ENCODE assay signal across 8 cellular contexts in the genomic region with DNA sequence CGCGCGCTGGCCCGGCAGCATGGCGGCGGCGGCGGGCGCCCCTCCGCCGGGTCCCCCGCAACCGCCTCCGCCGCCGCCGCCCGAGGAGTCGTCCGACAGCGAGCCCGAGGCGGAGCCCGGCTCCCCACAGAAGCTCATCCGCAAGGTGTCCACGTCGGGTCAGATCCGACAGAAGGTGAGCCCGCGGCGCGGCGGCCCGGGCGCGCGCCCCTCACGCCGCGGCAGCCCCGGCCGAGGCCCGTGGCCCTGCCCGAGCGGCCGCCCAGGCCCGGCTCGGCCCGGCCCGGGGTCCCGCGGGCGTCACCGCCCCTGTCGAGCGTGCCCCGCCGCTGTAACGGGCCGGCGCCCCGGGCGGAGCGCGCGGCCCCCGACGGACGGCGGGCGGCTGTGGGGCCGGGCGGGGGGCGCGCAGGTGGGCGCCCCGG. TPM values are rescaled to one million over a fixed set of nuclear protein-coding genes. Genes with fewer than 3 reads are reported as not detected.
A peak's percentile ranks its signal among the peaks of the same experiment; 100 is the strongest.
DNase-seq lines count a peak whose midpoint lies in the region; ATAC-seq and TF ChIP-seq lines count a peak whose summit lies in the region.

No MANE protein-coding gene starts in this region.

- peak overlapping the region in 1 of 2 donors; percentile 87 for H3K9ac ChIP-seq in colonic mucosa (ENCODE audit: low read depth in 2 of 2, low read length in 2 of 2)

- H3K9me3 Mint-ChIP-seq in activated naive CD8-positive, alpha-beta T cell treated with anti-CD3 and anti-CD28 coated beads, Interleukin-2, amount 10 ng/mL, durations not matched to agents 7 days and 5 days, result no peaks in the 10 kb centered on the region
- no peaks in the 10 kb centered on the region for H3K9me3 Mint-ChIP-seq in activated naive CD8-positive, alpha-beta T cell treated with anti-CD3 and anti-CD28 coated beads for 36 hours
- no peaks in the 10 kb centered on the region for H3K9me3 Mint-ChIP-seq in activated CD4-positive, alpha-beta memory T cell treated with anti-CD3 and anti-CD28 coated beads for 36 hours
- H3K9me3 Mint-ChIP-seq in CD8-positive, alpha-beta memory T cell, result no peaks in the 10 kb centered on the region

- H3K4me3 ChIP-seq in colonic mucosa, result peak overlapping the region; percentile 57
- peak overlapping the region; percentile 68 for H3K4me3 ChIP-seq in prostate gland
- no peak overlapping the region for H3K4me3 ChIP-seq in CD8-positive, alpha-beta memory T cell (ENCODE audit: low read length)

- H3K4me1 ChIP-seq in colonic mucosa, result peaks cover 20% of the 10 kb centered on the region
- H3K4me1 ChIP-seq in prostate gland (replicated peaks), result no peaks in the 10 kb centered on the region
- H3K4me1 ChIP-seq in CD8-positive, alpha-beta memory T cell (ENCODE audit: insufficient read depth, low read length), result peaks cover 53% of the 10 kb centered on the region

- H3K27ac Mint-ChIP-seq in activated naive CD8-positive, alpha-beta T cell treated with anti-CD3 and anti-CD28 coated beads, Interleukin-2, amount 10 ng/mL, durations not matched to agents 7 days and 5 days, result no peak overlapping the region
- no peak overlapping the region for H3K27ac Mint-ChIP-seq in activated naive CD8-positive, alpha-beta T cell treated with anti-CD3 and anti-CD28 coated beads for 36 hours
- H3K27ac Mint-ChIP-seq in activated CD4-positive, alpha-beta memory T cell treated with anti-CD3 and anti-CD28 coated beads for 36 hours, result no peak overlapping the region
- peak overlapping the region in 1 of 8 donors; percentile 76 for H3K27ac Mint-ChIP-seq in CD8-positive, alpha-beta memory T cell

- no peak for TF ChIP-seq POLR2A in prostate gland (IDR thresholded peaks at IDR 0.05)

- H3K27ac ChIP-seq in colonic mucosa (no peak overlapping the region), prostate gland (peak overlapping the region in 1 of 2 donors; percentile 85)
- no peak overlapping the region for H3K27ac ChIP-seq in CD8-positive, alpha-beta memory T cell (ENCODE audit: low read depth, low read length)

- H3K36me3 ChIP-seq in colonic mucosa (no peaks in the 10 kb centered on the region), prostate gland (no peaks in the 10 kb centered on the region)
- H3K36me3 ChIP-seq in CD8-positive, alpha-beta memory T cell (ENCODE audit: insufficient read depth, low read length), result peaks cover 4% of the 10 kb centered on the region

- no peaks in the 10 kb centered on the region for H3K27me3 Mint-ChIP-seq in activated naive CD8-positive, alpha-beta T cell treated with anti-CD3 and anti-CD28 coated beads, Interleukin-2, amount 10 ng/mL, durations not matched to agents 7 days and 5 days
- no peaks in the 10 kb centered on the region for H3K27me3 Mint-ChIP-seq in activated naive CD8-positive, alpha-beta T cell treated with anti-CD3 and anti-CD28 coated beads for 36 hours
- H3K27me3 Mint-ChIP-seq in activated CD4-positive, alpha-beta memory T cell treated with anti-CD3 and anti-CD28 coated beads for 36 hours, result no peaks in the 10 kb centered on the region
- no peaks in the 10 kb centered on the region for H3K27me3 Mint-ChIP-seq in CD8-positive, alpha-beta memory T cell

- H3K27me3 ChIP-seq in colonic mucosa (no peaks in the 10 kb centered on the region), prostate gland (replicated peaks; ENCODE audit: insufficient read depth) (no peaks in the 10 kb centered on the region)
- H3K27me3 ChIP-seq in CD8-positive, alpha-beta memory T cell (ENCODE audit: insufficient read depth, low read length, poor library complexity, severe bottlenecking), result no peaks in the 10 kb centered on the region

- WGBS in prostate gland, result 0% methylated on average over 12 of the region's 77 CpGs

- H3K4me3 Mint-ChIP-seq in activated naive CD8-positive, alpha-beta T cell treated with anti-CD3 and anti-CD28 coated beads, Interleukin-2, amount 10 ng/mL, durations not matched to agents 7 days and 5 days, result peak overlapping the region; percentile 31
- no peak overlapping the region for H3K4me3 Mint-ChIP-seq in activated naive CD8-positive, alpha-beta T cell treated with anti-CD3 and anti-CD28 coated beads for 36 hours
- no peak overlapping the region for H3K4me3 Mint-ChIP-seq in activated CD4-positive, alpha-beta memory T cell treated with anti-CD3 and anti-CD28 coated beads for 36 hours
- H3K4me3 Mint-ChIP-seq in CD8-positive, alpha-beta memory T cell, result peak overlapping the region in 1 of 7 donors; percentile 34

- no peak for DNase-seq in activated naive CD8-positive, alpha-beta T cell treated with anti-CD3 and anti-CD28 coated beads, Interleukin-2, amount 10 ng/mL, durations not matched to agents 7 days and 5 days
- DNase-seq in activated naive CD8-positive, alpha-beta T cell treated with anti-CD3 and anti-CD28 coated beads for 36 hours, result no peak
- DNase-seq in colonic mucosa (no peak), prostate gland (ENCODE audit: low spot score) (no peak), GOT3 (lab: John Stamatoyannopoulos, UW) (no peak)
- no peak for DNase-seq in activated CD4-positive, alpha-beta memory T cell treated with anti-CD3 and anti-CD28 coated beads for 36 hours
- DNase-seq in CD8-positive, alpha-beta memory T cell, result no peak

- peak; percentile 4 for ATAC-seq in activated naive CD8-positive, alpha-beta T cell treated with anti-CD3 and anti-CD28 coated beads, Interleukin-2, amount 10 ng/mL, durations not matched to agents 7 days and 5 days (ENCODE audit: low read depth)
- peak; percentile 19 for ATAC-seq in HG03354 (IDR thresholded peaks at IDR 0.05; ENCODE audit: poor library complexity, severe bottlenecking, unreplicated experiment)

- CTCF ChIA-PET in activated CD4-positive, alpha-beta memory T cell treated with anti-CD3 and anti-CD28 coated beads for 36 hours (lab: Charles Lee), result interaction anchor here (1.0 to 2.1 kb wide), 3 partner anchors 32 to 89 kb away, joined by 3 to 14 read pairs (median 3); no protein-coding TSS in a partner anchor
- CTCF ChIA-PET in CD8-positive, alpha-beta memory T cell (lab: Charles Lee), result interaction anchor here (1.0 to 2.7 kb wide), 8 partner anchors 12 to 104 kb away, joined by 3 to 18 read pairs (median 8); partner anchors contain the start of gene ATG16L1

- H3K36me3 Mint-ChIP-seq in activated naive CD8-positive, alpha-beta T cell treated with anti-CD3 and anti-CD28 coated beads, Interleukin-2, amount 10 ng/mL, durations not matched to agents 7 days and 5 days, result peaks cover 23% of the 10 kb centered on the region
- peaks cover 37% of the 10 kb centered on the region for H3K36me3 Mint-ChIP-seq in activated naive CD8-positive, alpha-beta T cell treated with anti-CD3 and anti-CD28 coated beads for 36 hours
- peaks cover 5% of the 10 kb centered on the region for H3K36me3 Mint-ChIP-seq in activated CD4-positive, alpha-beta memory T cell treated with anti-CD3 and anti-CD28 coated beads for 36 hours
- H3K36me3 Mint-ChIP-seq in CD8-positive, alpha-beta memory T cell, result peaks cover 0 to 26% (median 14%) of the 10 kb centered on the region in 3 donors

- TF ChIP-seq CTCF in colonic mucosa (IDR thresholded peaks at IDR 0.05) (no peak), prostate gland (IDR thresholded peaks at IDR 0.05) (no peak)

- H3K4me1 Mint-ChIP-seq in activated naive CD8-positive, alpha-beta T cell treated with anti-CD3 and anti-CD28 coated beads, Interleukin-2, amount 10 ng/mL, durations not matched to agents 7 days and 5 days, result peaks cover 61% of the 10 kb centered on the region
- H3K4me1 Mint-ChIP-seq in activated naive CD8-positive, alpha-beta T cell treated with anti-CD3 and anti-CD28 coated beads for 36 hours, result peaks cover 67% of the 10 kb centered on the region
- H3K4me1 Mint-ChIP-seq in activated CD4-positive, alpha-beta memory T cell treated with anti-CD3 and anti-CD28 coated beads for 36 hours (ENCODE audit: low read depth), result peaks cover 61% of the 10 kb centered on the region
- H3K4me1 Mint-ChIP-seq in CD8-positive, alpha-beta memory T cell, result peaks cover 59 to 72% (median 62%) of the 10 kb centered on the region in 3 donors

- intact Hi-C loops in colonic mucosa (cut with DNase I) (no loop called here), prostate gland (cut with DNase I) (loop anchor here (2.0 kb wide), 1 partner anchor 88 kb away; no protein-coding TSS in a partner anchor)
- intact Hi-C loops in activated CD4-positive, alpha-beta memory T cell treated with anti-CD3 and anti-CD28 coated beads for 36 hours (cut with micrococcal nuclease), result loop anchor here (5.0 to 10.0 kb wide), 4 partner anchors 58 to 270 kb away; no protein-coding TSS in a partner anchor

- POLR2A ChIA-PET in activated naive CD8-positive, alpha-beta T cell treated with anti-CD3 and anti-CD28 coated beads, Interleukin-2, amount 10 ng/mL, durations not matched to agents 7 days and 5 days (lab: Charles Lee), result interaction anchor here (1.2 to 2.1 kb wide), 3 partner anchors 14 to 86 kb away, joined by 3 to 16 read pairs (median 15); no protein-coding TSS in a partner anchor
- POLR2A ChIA-PET in activated CD4-positive, alpha-beta memory T cell treated with anti-CD3 and anti-CD28 coated beads for 36 hours (lab: Charles Lee), result interaction anchor here (1.2 to 1.7 kb wide), 3 partner anchors 11 to 86 kb away, joined by 3 to 7 read pairs (median 4); no protein-coding TSS in a partner anchor
- POLR2A ChIA-PET in CD8-positive, alpha-beta memory T cell (lab: Charles Lee), result interaction anchor here (0.5 to 2.0 kb wide), 4 partner anchors 23 to 86 kb away, joined by 3 to 10 read pairs (median 6); no protein-coding TSS in a partner anchor

- H3K9me3 ChIP-seq in colonic mucosa (no peaks in the 10 kb centered on the region), prostate gland (no peaks in the 10 kb centered on the region)
- no peaks in the 10 kb centered on the region for H3K9me3 ChIP-seq in CD8-positive, alpha-beta memory T cell (ENCODE audit: low read length)

RNA-seq across cellular contexts. Expression of gene DGKD, which starts 0.2 kb away (rescaled TPM):
- total RNA-seq in activated naive CD8-positive, alpha-beta T cell treated with anti-CD3 and anti-CD28 coated beads, Interleukin-2, amount 10 ng/mL, durations not matched to agents 7 days and 5 days, result 100 to 1,000 TPM; 114 to 132 TPM
- total RNA-seq in activated naive CD8-positive, alpha-beta T cell treated with anti-CD3 and anti-CD28 coated beads for 36 hours, result 10 to 100 TPM; 63.2 to 76.0 TPM
- 10 to 100 TPM; 64.4 to 94.6 TPM for total RNA-seq in colonic mucosa
- total RNA-seq in prostate gland, result 10 to 100 TPM; 21.5 to 63.1 TPM
- total RNA-seq in activated CD4-positive, alpha-beta memory T cell treated with anti-CD3 and anti-CD28 coated beads for 36 hours, result 10 to 100 TPM; 44.2 to 46.4 TPM
- total RNA-seq in CD8-positive, alpha-beta memory T cell, result 10 to 100 TPM; 54.2 to 61.9 TPM
- polyA plus RNA-seq in CD8-positive, alpha-beta memory T cell, result 32.6 TPM

RNA-seq across cellular contexts. Expression of gene SAG, which starts 46.9 kb away (rescaled TPM):
- under 1 TPM in 1 of 2 experiments, not detected in 1; 0.45 TPM for total RNA-seq in activated naive CD8-positive, alpha-beta T cell treated with anti-CD3 and anti-CD28 coated beads, Interleukin-2, amount 10 ng/mL, durations not matched to agents 7 days and 5 days
- under 1 TPM in 1 of 2 experiments, not detected in 1; 0.31 TPM for total RNA-seq in activated naive CD8-positive, alpha-beta T cell treated with anti-CD3 and anti-CD28 coated beads for 36 hours
- total RNA-seq in colonic mucosa, result 1 to 10 TPM in 1 of 2 donors, not detected in 1; 1.8 TPM
- under 1 TPM in 1 of 2 donors, not detected in 1; 0.45 TPM for total RNA-seq in prostate gland
- total RNA-seq in activated CD4-positive, alpha-beta memory T cell treated with anti-CD3 and anti-CD28 coated beads for 36 hours, result 1 to 10 TPM in 1 of 2 experiments, under 1 TPM in 1; 0.27 to 1.3 TPM
- total RNA-seq in CD8-positive, alpha-beta memory T cell, result not detected
- not detected for polyA plus RNA-seq in CD8-positive, alpha-beta memory T cell
